In the genomic region with DNA sequence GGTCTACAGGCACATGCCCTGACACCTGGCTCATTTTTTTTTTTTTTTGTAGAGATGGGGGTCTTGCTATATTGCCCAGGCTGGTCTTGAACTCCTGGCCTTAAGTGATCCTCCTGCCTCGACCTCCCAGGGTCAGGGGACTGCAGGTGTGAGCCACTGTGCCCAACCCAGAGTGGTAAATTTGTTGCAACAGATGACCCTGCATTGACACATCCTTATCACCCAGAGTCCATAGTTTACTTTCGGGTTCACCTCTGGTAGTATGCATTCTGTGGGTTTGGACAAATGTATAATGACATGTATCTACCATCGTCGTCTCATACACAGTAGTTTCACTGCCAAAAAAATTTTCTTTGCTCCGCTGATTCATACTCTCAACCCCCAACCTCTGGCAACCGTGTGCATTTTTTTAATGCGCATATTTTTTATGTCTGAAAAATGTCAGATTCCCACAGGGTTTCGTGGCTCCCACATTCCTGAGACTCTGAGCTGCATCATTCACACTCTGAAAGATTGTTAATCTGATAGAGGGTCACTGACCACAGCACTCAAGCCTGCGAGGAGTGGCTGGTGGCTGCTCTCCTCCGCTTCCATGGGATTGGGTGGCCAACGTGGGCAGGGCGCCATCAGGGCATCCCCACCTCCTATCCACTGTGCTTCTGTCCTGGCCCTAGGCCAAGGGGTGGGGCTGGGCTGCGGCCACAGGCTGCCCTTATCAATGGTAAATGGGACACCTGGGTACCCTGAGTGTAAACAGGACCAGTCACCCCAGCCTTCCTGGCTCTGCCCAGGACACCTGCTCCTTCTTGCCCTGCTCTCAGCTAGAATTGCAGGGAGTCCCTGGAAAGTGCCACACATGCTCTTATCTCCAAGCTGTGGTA, we compare ENCODE assay signal across 8 cellular contexts. TPM values are rescaled to one million over a fixed set of nuclear protein-coding genes. Genes with fewer than 3 reads are reported as not detected.
A peak's percentile ranks its signal among the peaks of the same experiment; 100 is the strongest.
DNase-seq lines count a peak whose midpoint lies in the region; ATAC-seq and TF ChIP-seq lines count a peak whose summit lies in the region.

No MANE protein-coding gene starts in this region.

- POLR2A ChIA-PET in PC-9 (lab: Charles Lee; ENCODE audit: unreplicated experiment) = interaction anchor here (0.5 to 1.1 kb wide), 5 partner anchors 44 to 75 kb away, joined by 3 to 10 read pairs (median 3); no protein-coding TSS in a partner anchor

- no peak for TF ChIP-seq CTCF in PC-9 (conservative IDR thresholded peaks at IDR 0.05)
- no peak for TF ChIP-seq CTCF in fibroblast of mammary gland (conservative IDR thresholded peaks at IDR 0.05; ENCODE audit: control insufficient read depth, insufficient read depth, low read depth, low read length)

- peaks cover 45% of the 10 kb centered on the region for H3K4me1 ChIP-seq in PC-9 (replicated peaks; ENCODE audit: insufficient read depth)

- no peaks in the 10 kb centered on the region for H3K9me2 ChIP-seq in PC-9 (ENCODE audit: insufficient read depth)

- peaks cover 46% of the 10 kb centered on the region for H3F3A ChIP-seq in PC-9 (ENCODE audit: insufficient read depth, low read depth)

- H3K27ac ChIP-seq in PC-9 = peak overlapping the region; percentile 72

- peak; percentile 97 for DNase-seq in GM04503 (ENCODE audit: low read depth)
- DNase-seq in PC-9 = peak; percentile 96 to 100
- peak; percentile 96 for DNase-seq in fibroblast of mammary gland (ENCODE audit: low read depth)
- no peak for DNase-seq in sciatic nerve (ENCODE audit: low spot score)
- DNase-seq in medulla oblongata (ENCODE audit: extremely low spot score) = no peak
- DNase-seq in NCI-H2107 (lab: John Stamatoyannopoulos, UW) = no peak

- no TSS peak for BruUV-seq in PC-9 (replicated peaks; lab: Mats Ljungman, UMichigan)

- ATAC-seq in sciatic nerve = peak; percentile 5
- no peak for ATAC-seq in HG03432 (IDR thresholded peaks at IDR 0.05; ENCODE audit: unreplicated experiment)
- no peak for ATAC-seq in HG03460 (IDR thresholded peaks at IDR 0.05; ENCODE audit: unreplicated experiment)

- H2AFZ ChIP-seq in PC-9 = no peak overlapping the region

- intact Hi-C loops in PC-9 (cut with micrococcal nuclease; ENCODE audit: unreplicated experiment) = loop anchor here (1.0 kb wide), 4 partner anchors 20 to 48 kb away; no protein-coding TSS in a partner anchor
- intact Hi-C loops in sciatic nerve (cut with DNase I) = no loop called here

- no peaks in the 10 kb centered on the region for H3K27me3 ChIP-seq in PC-9 (ENCODE audit: insufficient read depth, low read depth)

- H3K4me2 ChIP-seq in PC-9 = peak overlapping the region; percentile 46

- no peaks in the 10 kb centered on the region for H3K36me3 ChIP-seq in PC-9 (ENCODE audit: low read depth)

- peaks cover 84% of the 10 kb centered on the region for H4K20me1 ChIP-seq in PC-9 (ENCODE audit: insufficient read depth)

- no peaks in the 10 kb centered on the region for H3K9me3 ChIP-seq in PC-9 (ENCODE audit: insufficient read depth, low read depth)

- CTCF ChIA-PET in PC-9 (lab: Charles Lee) = interaction anchor here (0.6 to 1.0 kb wide), 2 partner anchors 44 to 57 kb away, joined by 3 read pairs; no protein-coding TSS in a partner anchor

- H3K79me2 ChIP-seq in PC-9 (ENCODE audit: low read depth) = peaks cover 72% of the 10 kb centered on the region

- no peak overlapping the region for H3K4me3 ChIP-seq in PC-9
- no peak overlapping the region for H3K4me3 ChIP-seq in fibroblast of mammary gland (ENCODE audit: control insufficient read depth, low read depth, low read length)

RNA-seq across cellular contexts. Expression of a gene that starts 9.6 kb away (rescaled TPM):
- total RNA-seq in PC-9 (2021) (94.3 and 100.0 TPM in 2 replicates), sciatic nerve (109 TPM)

Comparison
In these comparisons a context has a peak if more than half of its experiments do, and no peak if none do; other contexts are left out.
1. DNase-seq: peak in GM04503 (single experiment), PC-9 (2 of 2) and fibroblast of mammary gland (single experiment); none in sciatic nerve (single experiment), medulla oblongata (single experiment) and NCI-H2107 (single experiment).